ENCODE assay signal across 23 cellular contexts in the genomic region with DNA sequence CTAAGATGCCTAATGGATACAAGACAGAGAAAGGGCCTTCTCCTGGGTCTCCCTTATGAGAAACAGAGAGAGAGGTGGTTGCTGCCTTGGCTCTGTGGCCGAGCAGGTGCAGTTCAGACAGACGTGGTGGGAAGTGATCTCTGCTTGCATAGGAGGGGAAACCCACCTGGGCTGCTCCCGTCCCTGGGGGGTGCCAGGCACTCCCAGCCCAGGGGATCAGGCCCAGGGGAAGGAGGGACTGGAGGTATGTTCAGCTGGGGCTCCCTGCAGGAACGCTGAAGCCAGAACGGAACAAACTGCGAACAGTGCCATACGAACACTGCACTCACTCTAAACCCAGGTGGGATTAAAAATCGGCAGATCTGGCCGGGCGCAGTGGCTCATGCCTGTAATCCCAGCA. TPM values are rescaled to one million over a fixed set of nuclear protein-coding genes. Genes with fewer than 3 reads are reported as not detected.
DNase-seq lines count a peak whose midpoint lies in the region; ATAC-seq, FAIRE-seq and TF ChIP-seq lines count a peak whose summit lies in the region.
"Had no signal": no experiment of that assay in that cellular context is flagged by ENCODE, and none has a peak within 500 bp of the region (broad histone marks: within the 10 kb centered on the region; RNA-seq: fewer than 3 reads in every experiment).

No MANE protein-coding gene starts in this region.

- H4K20me1 ChIP-seq in IMR-90 (ENCODE audit: insufficient read depth, low read length), result no peaks in the 10 kb centered on the region
- H4K20me1 ChIP-seq in H1 (replicated peaks in 1 of 2; ENCODE audit: control insufficient read depth in 1 of 2, insufficient read depth in 2 of 2, low read length in 2 of 2), result no peaks in the 10 kb centered on the region
- H4K20me1 ChIP-seq: BLaER1 treated with 17β-estradiol and CSF1 and Interleukin-3, amounts not matched to agents 10 nM and 100 nM had no signal

- CTCF ChIA-PET in IMR-90 (lab: Yijun Ruan, JAX), result no interaction called here
- CTCF ChIA-PET in H1 (lab: Charles Lee; ENCODE audit: partially characterized antibody), result no interaction called here

- FAIRE-seq in H1 (lab: Jason Lieb, UNC), result no peak
- FAIRE-seq: A549, D721Med, GM12878, GM18507 had no signal

- intact Hi-C loops in IMR-90 (cut with micrococcal nuclease), result no loop called here

- no peaks in the 10 kb centered on the region for H3K36me3 ChIP-seq in IMR-90 (ENCODE audit: control insufficient read depth, insufficient read depth, low read length)
- no peaks in the 10 kb centered on the region for H3K36me3 ChIP-seq in H1 (ENCODE audit: control insufficient read depth in 2 of 4, insufficient read depth in 4 of 4, low read length in 3 of 4)
- H3K36me3 ChIP-seq in trophoblast cell (ENCODE audit: control insufficient read depth in 1 of 2, insufficient read depth in 2 of 2, low read length in 2 of 2), result no peaks in the 10 kb centered on the region
- H3K36me3 ChIP-seq: BE2C; BLaER1 treated with 17β-estradiol and CSF1 and Interleukin-3, amounts not matched to agents 10 nM and 100 nM had no signal

- H3K79me2 ChIP-seq in H1 (ENCODE audit: control insufficient read depth in 1 of 2, insufficient read depth in 2 of 2, low read length in 2 of 2) (no peaks in the 10 kb centered on the region), trophoblast cell (ENCODE audit: control insufficient read depth, insufficient read depth, low read length, poor library complexity) (no peaks in the 10 kb centered on the region)

- 0% methylated on average over 1 of the region's 10 CpGs; no CpG with 5 or more reads in 1 of the 2 experiments for WGBS in IMR-90 (ENCODE audit: extremely low coverage in 2 of 2, insufficient read length in 1 of 2), 2 experiments
- 92% methylated on average over 10 of the region's 10 CpGs; no CpG with 5 or more reads in 1 of the 2 experiments for WGBS in H1 (ENCODE audit: extremely low coverage in 1 of 2, insufficient coverage in 1 of 2, insufficient read length in 1 of 2, insufficient replicate concordance in 2 of 2, low coverage in 1 of 2, low lambda C conversion rate in 2 of 2, missing lambda C conversion rate in 1 of 2), 2 experiments
- WGBS in trophoblast cell (ENCODE audit: extremely low coverage, insufficient coverage, insufficient read length), result no CpG with 5 or more reads among the region's 10 CpGs

- TF ChIP-seq CTCF in GM13976 (IDR thresholded peaks at IDR 0.05; ENCODE audit: borderline replicate concordance, control extremely low read depth, extremely low read depth, insufficient read depth, missing control alignments) (no peak), IMR-90 (conservative IDR thresholded peaks at IDR 0.05; ENCODE audit: low read depth, low read length) (no peak), H1 (IDR thresholded peaks at IDR 0.05; ENCODE audit: control extremely low read depth in 1 of 3, insufficient read depth in 1 of 3, low read depth in 1 of 3, low read length in 3 of 3) (no peak)

- H4K12ac ChIP-seq in trophoblast cell (ENCODE audit: low read depth, low read length), result no peak overlapping the region

- in situ Hi-C loops in GM13976 (cut with MboI; ENCODE audit: low sequenced_read_pairs, unreplicated experiment), result no loop called here
- in situ Hi-C loops in IMR-90 (cut with MboI; ENCODE audit: low sequenced_read_pairs), result no loop called here

- no peak overlapping the region for H2BK15ac ChIP-seq in IMR-90 (ENCODE audit: low read depth, low read length)
- no peak overlapping the region for H2BK15ac ChIP-seq in H1 (ENCODE audit: low read length)

- H3K9ac ChIP-seq in IMR-90 (ENCODE audit: low read depth, low read length) (no peak overlapping the region), H1 (replicated peaks in 1 of 4; ENCODE audit: extremely low read depth in 1 of 4, low read depth in 3 of 4, low read length in 3 of 4) (no peak overlapping the region), trophoblast cell (ENCODE audit: low read length) (no peak overlapping the region)
- H3K9ac ChIP-seq: BLaER1 treated with 17β-estradiol and CSF1 and Interleukin-3, amounts not matched to agents 10 nM and 100 nM had no signal

- H2AK9ac ChIP-seq in IMR-90 (replicated peaks; ENCODE audit: low read depth, low read length, poor library complexity), result peak overlapping the region; percentile 72

- H3K18ac ChIP-seq in IMR-90 (ENCODE audit: low read depth, low read length), result no peak overlapping the region
- no peak overlapping the region for H3K18ac ChIP-seq in H1 (ENCODE audit: extremely low read depth, low read length)
- H3K18ac ChIP-seq in trophoblast cell (ENCODE audit: low read length), result no peak overlapping the region

- H3K4me1 ChIP-seq in IMR-90 (ENCODE audit: control insufficient read depth, insufficient read depth, low read length) (no peaks in the 10 kb centered on the region), H1 (replicated peaks in 1 of 4; ENCODE audit: control insufficient read depth in 3 of 4, insufficient read depth in 4 of 4, low read length in 3 of 4) (peaks cover 0 to 2% (median 0%) of the 10 kb centered on the region in 4 experiments; a peak in 1 of 7 replicates), trophoblast cell (ENCODE audit: control insufficient read depth in 1 of 2, insufficient read depth in 2 of 2, low read length in 2 of 2) (peaks cover 9 to 16% of the 10 kb centered on the region in 2 experiments)
- H3K4me1 ChIP-seq: A549; BE2C; BLaER1 treated with 17β-estradiol and CSF1 and Interleukin-3, amounts not matched to agents 10 nM and 100 nM had no signal

- TF ChIP-seq EP300 in H1 (IDR thresholded peaks at IDR 0.05; ENCODE audit: borderline replicate concordance in 1 of 2, low read depth in 2 of 2, low read length in 2 of 2), result no peak

- no peak overlapping the region for H2BK20ac ChIP-seq in IMR-90 (ENCODE audit: low read depth, low read length)
- no peak overlapping the region for H2BK20ac ChIP-seq in H1 (ENCODE audit: low read length)

- no peak overlapping the region for H3K4ac ChIP-seq in IMR-90 (ENCODE audit: low read depth, low read length)
- H3K4ac ChIP-seq in H1 (replicated peaks; ENCODE audit: insufficient read length, low read depth, low read length), result no peak overlapping the region
- no peak overlapping the region for H3K4ac ChIP-seq in trophoblast cell (ENCODE audit: low read depth, low read length)

- H2AK5ac ChIP-seq in IMR-90 (ENCODE audit: low read depth, low read length) (no peak overlapping the region), H1 (ENCODE audit: low read depth, low read length) (no peak overlapping the region), trophoblast cell (ENCODE audit: low read length) (peak overlapping the region; percentile 56)

- no peak overlapping the region for H4K5ac ChIP-seq in IMR-90 (ENCODE audit: low read depth, low read length)
- H4K5ac ChIP-seq in H1 (ENCODE audit: insufficient read length, low read depth, low read length), result no peak overlapping the region

- no peaks in the 10 kb centered on the region for H3K23me2 ChIP-seq in H1 (ENCODE audit: low read depth, low read length)

- H3K14ac ChIP-seq in IMR-90 (replicated peaks; ENCODE audit: low read depth, low read length), result no peak overlapping the region
- no peak overlapping the region for H3K14ac ChIP-seq in H1 (ENCODE audit: insufficient read length)
- no peak overlapping the region for H3K14ac ChIP-seq in trophoblast cell (ENCODE audit: low read length)

- no peak overlapping the region for H3K27ac ChIP-seq in IMR-90 (ENCODE audit: insufficient read depth, low read length)
- no peak overlapping the region for H3K27ac ChIP-seq in H1 (ENCODE audit: low read depth, low read length)
- H3K27ac ChIP-seq in trophoblast cell (ENCODE audit: low read depth, low read length), result no peak overlapping the region
- H3K27ac ChIP-seq: A549; BLaER1 treated with 17β-estradiol and CSF1 and Interleukin-3, amounts not matched to agents 10 nM and 100 nM had no signal

- TF ChIP-seq RAD21 in IMR-90 (IDR thresholded peaks at IDR 0.05; ENCODE audit: low read length), result no peak
- no peak for TF ChIP-seq RAD21 in H1 (IDR thresholded peaks at IDR 0.05 in 1 of 2, conservative IDR thresholded peaks at IDR 0.05 in 1 of 2; ENCODE audit: low read depth in 2 of 2, low read length in 2 of 2)

- no peak overlapping the region for H3K4me3 ChIP-seq in IMR-90 (ENCODE audit: insufficient read depth, low read depth, low read length)
- H3K4me3 ChIP-seq in H1 (ENCODE audit: extremely low read depth in 1 of 4, insufficient read depth in 2 of 4, low read depth in 3 of 4, low read length in 4 of 4), result no peak overlapping the region
- no peak overlapping the region for H3K4me3 ChIP-seq in trophoblast cell (ENCODE audit: low read depth, low read length)
- H3K4me3 ChIP-seq: A549; BLaER1 treated with 17β-estradiol and CSF1 and Interleukin-3, amounts not matched to agents 10 nM and 100 nM; GM12878 had no signal

- H3K27me3 ChIP-seq in IMR-90 (ENCODE audit: control insufficient read depth, insufficient read depth, low read length), result peaks cover 4% of the 10 kb centered on the region
- H3K27me3 ChIP-seq in H1 (replicated peaks in 1 of 4; ENCODE audit: control insufficient read depth in 3 of 4, extremely low read depth in 1 of 4, insufficient read depth in 3 of 4, low read length in 3 of 4), result 0 out of 7 replicates have a peak, but pooled peaks cover 0 to 2% (median 0%) of the 10 kb centered on the region in 4 experiments
- H3K27me3 ChIP-seq in trophoblast cell (ENCODE audit: insufficient read depth, low read length), result no peaks in the 10 kb centered on the region
- H3K27me3 ChIP-seq: BLaER1 treated with 17β-estradiol and CSF1 and Interleukin-3, amounts not matched to agents 10 nM and 100 nM had no signal

- H4K8ac ChIP-seq in IMR-90 (ENCODE audit: low read depth in 2 of 2, low read length in 2 of 2) (no peak overlapping the region), H1 (ENCODE audit: extremely low read depth, insufficient read depth, low read length) (peak overlapping the region; percentile 59; the same call in 1 of the 2 replicates), trophoblast cell (ENCODE audit: low read depth, low read length) (no peak overlapping the region)

- H3K79me1 ChIP-seq in IMR-90 (ENCODE audit: low read depth in 1 of 2, low read length in 2 of 2) (no peaks in the 10 kb centered on the region), H1 (ENCODE audit: low read depth, low read length) (no peaks in the 10 kb centered on the region), trophoblast cell (ENCODE audit: low read length) (peaks cover 10% of the 10 kb centered on the region)

- H3K56ac ChIP-seq in IMR-90 (ENCODE audit: extremely low read depth, insufficient read depth, low read length), result no peak overlapping the region
- H3K56ac ChIP-seq in H1 (replicated peaks; ENCODE audit: insufficient read length, low read depth, low read length), result no peak overlapping the region

- no TSS peak for BruUV-seq in IMR-90 (replicated peaks; lab: Mats Ljungman, UMichigan)

- no peaks in the 10 kb centered on the region for H3K9me3 ChIP-seq in IMR-90 (ENCODE audit: control insufficient read depth, insufficient read depth, low read length)
- no peaks in the 10 kb centered on the region for H3K9me3 ChIP-seq in H1 (ENCODE audit: insufficient read depth in 2 of 2, low read depth in 1 of 2, low read length in 1 of 2)
- no peaks in the 10 kb centered on the region for H3K9me3 ChIP-seq in trophoblast cell (ENCODE audit: insufficient read depth, low read depth, low read length)
- H3K9me3 ChIP-seq: A549, BE2C had no signal

- H2AFZ ChIP-seq in IMR-90 (replicated peaks; ENCODE audit: low read length, poor library complexity) (no peak overlapping the region), H1 (ENCODE audit: low read length) (peak overlapping the region; percentile 66; the same call in 1 of the 2 replicates), trophoblast cell (ENCODE audit: insufficient read depth, low read length, poor library complexity) (no peak overlapping the region)

- no peak for TF ChIP-seq POLR2A in IMR-90 (IDR thresholded peaks at IDR 0.05; ENCODE audit: low read depth, low read length)
- TF ChIP-seq POLR2A in H1 (IDR thresholded peaks at IDR 0.05; ENCODE audit: control extremely low read depth in 1 of 2, low read depth in 2 of 2, low read length in 2 of 2), result no peak

- DNase-seq in GM13976 (ENCODE audit: low spot score) (peak; percentile 3), IMR-90 (no peak), H1 (ENCODE audit: low read depth in 1 of 2, low spot score in 2 of 2) (peak in 1 of 2 experiments; percentile 44), trophoblast cell (no peak), NCI-H128 (lab: John Stamatoyannopoulos, UW; ENCODE audit: unreplicated experiment) (no peak), glomerular visceral epithelial cell (ENCODE audit: extremely low spot score) (no peak)
- DNase-seq: 8988T; ACHN; AML-193; BE2C; CD4-positive, alpha-beta T cell; CD8-positive, alpha-beta memory T cell; DMS 273 treated with DMSO at 0.1 percent for 48 hours; DMS79; EL; GDM1 had no signal

- H3K9me1 ChIP-seq in IMR-90 (ENCODE audit: insufficient read depth, low read length), result no peaks in the 10 kb centered on the region

- H4K91ac ChIP-seq in IMR-90 (ENCODE audit: insufficient read depth, low read depth, low read length) (no peak overlapping the region), H1 (replicated peaks; ENCODE audit: insufficient read length, low read length) (no peak overlapping the region), trophoblast cell (ENCODE audit: low read depth, low read length) (peak overlapping the region; percentile 67)

- no peak overlapping the region for H2BK12ac ChIP-seq in H1 (ENCODE audit: low read depth, low read length)
- H2BK12ac ChIP-seq in trophoblast cell (ENCODE audit: low read length), result peak overlapping the region; percentile 47

- ATAC-seq in IMR-90 (ENCODE audit: low read depth) (no peak), HG02678 (IDR thresholded peaks at IDR 0.05; ENCODE audit: unreplicated experiment) (no peak)
- ATAC-seq: GM12878 had no signal

- no peak overlapping the region for H2BK120ac ChIP-seq in IMR-90 (ENCODE audit: low read depth, low read length)
- no peak overlapping the region for H2BK120ac ChIP-seq in H1 (replicated peaks; ENCODE audit: low read depth, low read length)
- H2BK120ac ChIP-seq in trophoblast cell (ENCODE audit: insufficient read depth, low read length, poor library complexity), result peak overlapping the region; percentile 61

- H3K4me2 ChIP-seq in IMR-90 (ENCODE audit: low read depth, low read length), result no peak overlapping the region
- H3K4me2 ChIP-seq in H1 (ENCODE audit: insufficient read depth in 1 of 2, low read depth in 2 of 2, low read length in 2 of 2), result no peak overlapping the region
- H3K4me2 ChIP-seq in trophoblast cell (ENCODE audit: low read length), result no peak overlapping the region
- H3K4me2 ChIP-seq: A549; BLaER1 treated with 17β-estradiol and CSF1 and Interleukin-3, amounts not matched to agents 10 nM and 100 nM had no signal

- dilution Hi-C loops in IMR-90 (cut with HindIII; ENCODE audit: low sequenced_read_pairs, unreplicated experiment), result no loop called here

- H2BK5ac ChIP-seq in IMR-90 (ENCODE audit: low read depth, low read length, poor library complexity, severe bottlenecking) (no peak overlapping the region), H1 (ENCODE audit: low read depth, low read length) (no peak overlapping the region), trophoblast cell (ENCODE audit: low read depth, low read length, poor library complexity) (peak overlapping the region; percentile 52)

- POLR2A ChIA-PET in IMR-90 (lab: Charles Lee; ENCODE audit: unreplicated experiment) (no interaction called here), H1 (lab: Charles Lee; ENCODE audit: partially characterized antibody) (interaction anchor here (0.8 kb wide), 1 partner anchor 39 kb away, joined by 3 read pairs; no protein-coding TSS in a partner anchor)

- H3K23ac ChIP-seq in IMR-90 (ENCODE audit: low read depth, low read length) (no peak overlapping the region), H1 (ENCODE audit: insufficient read length) (no peak overlapping the region), trophoblast cell (ENCODE audit: low read length) (no peak overlapping the region)

RNA-seq across cellular contexts. Expression of a gene that starts 35.7 kb away (rescaled TPM):
- total RNA-seq in IMR-90 (2012; rRNA removed), result not detected in 2 replicates
- polyA plus RNA-seq in IMR-90 (2012; rRNA removed) (not detected in 2 replicates), H1 (2011; rRNA removed) (11.0 and 15.1 TPM in 2 replicates)
- polyA plus RNA-seq in IMR-90 (2012; cell fraction: cytosol; rRNA removed), result not detected in 2 replicates
- not detected in 2 replicates for polyA plus RNA-seq in IMR-90 (2012; cell fraction: nucleus; rRNA removed; ENCODE audit: low replicate concordance)
- total RNA-seq in H1 (2021; fragmentation: NEBNext Ultra II Directional; extraction: Animal tissue kit (Norgen Biotek cat#: 25700)), result 11.4 TPM in 2 replicates
- 12.3 TPM for polyA plus RNA-seq in H1 (2011; cell fraction: cytosol; rRNA removed)
- polyA plus RNA-seq in H1 (2011; cell fraction: nucleus; rRNA removed), result 18.8 TPM
- 10.3 to 14.9 TPM (median 13.8 TPM) in 4 replicates for polyA plus RNA-seq in H1 (2012, experiment 1 of 2)
- 12.0 TPM for polyA plus RNA-seq in H1 (2012, experiment 2 of 2)
- polyA plus RNA-seq in H1 (2013, experiment 1 of 2), result 7.0 TPM
- polyA plus RNA-seq in H1 (2013, experiment 2 of 2), result 6.3 TPM
- 5.6 and 11.5 TPM in 2 replicates for polyA minus RNA-seq in H1 (2011; rRNA and poly(A)+ RNA removed)
- 7.4 TPM for polyA minus RNA-seq in H1 (2011; cell fraction: cytosol; rRNA and poly(A)+ RNA removed)
- polyA minus RNA-seq in H1 (2011; cell fraction: nucleus; rRNA and poly(A)+ RNA removed), result 5.3 TPM
- polyA plus RNA-seq in trophoblast cell (2013), result 6.9 and 7.6 TPM in 2 replicates
- total RNA-seq: CD4-positive, alpha-beta T cell; CD8-positive, alpha-beta memory T cell; GM12878 had no signal
- polyA plus RNA-seq: A549; CD14-positive monocyte; CD8-positive, alpha-beta memory T cell; GM12878 had no signal

RNA-seq across cellular contexts. Expression of a gene that starts 44.3 kb away (rescaled TPM):
- total RNA-seq in IMR-90 (2012; rRNA removed), result 12.4 and 15.3 TPM in 2 replicates
- 5.9 and 6.7 TPM in 2 replicates for polyA plus RNA-seq in IMR-90 (2012; rRNA removed)
- polyA plus RNA-seq in IMR-90 (2012; cell fraction: cytosol; rRNA removed), result 2.2 and 4.3 TPM in 2 replicates
- 1.3 and 5.5 TPM in 2 replicates for polyA plus RNA-seq in IMR-90 (2012; cell fraction: nucleus; rRNA removed; ENCODE audit: low replicate concordance)
- 25.9 and 29.3 TPM in 2 replicates for total RNA-seq in H1 (2021; fragmentation: NEBNext Ultra II Directional; extraction: Animal tissue kit (Norgen Biotek cat#: 25700))
- polyA plus RNA-seq in H1 (2011; rRNA removed), result 12.1 and 17.3 TPM in 2 replicates
- 19.4 TPM for polyA plus RNA-seq in H1 (2011; cell fraction: cytosol; rRNA removed)
- 13.8 TPM for polyA plus RNA-seq in H1 (2011; cell fraction: nucleus; rRNA removed)
- polyA plus RNA-seq in H1 (2012, experiment 1 of 2), result 20.1 to 32.4 TPM (median 22.0 TPM) in 4 replicates
- polyA plus RNA-seq in H1 (2012, experiment 2 of 2), result 6.9 TPM
- 15.8 TPM for polyA plus RNA-seq in H1 (2013, experiment 1 of 2)
- polyA plus RNA-seq in H1 (2013, experiment 2 of 2), result 16.2 TPM
- polyA minus RNA-seq in H1 (2011; rRNA and poly(A)+ RNA removed), result 37.2 and 37.5 TPM in 2 replicates
- polyA minus RNA-seq in H1 (2011; cell fraction: cytosol; rRNA and poly(A)+ RNA removed), result 17.4 TPM
- 22.8 TPM for polyA minus RNA-seq in H1 (2011; cell fraction: nucleus; rRNA and poly(A)+ RNA removed)
- polyA plus RNA-seq in trophoblast cell (2013), result 16.9 and 17.9 TPM in 2 replicates

RNA-seq across cellular contexts. Expression of a gene that starts 44.3 kb away (rescaled TPM):
- 3.9 and 12.8 TPM in 2 replicates for total RNA-seq in IMR-90 (2012; rRNA removed)
- polyA plus RNA-seq in IMR-90 (2012; rRNA removed) (7.8 and 8.3 TPM in 2 replicates), H1 (2011; rRNA removed) (6.5 and 9.1 TPM in 2 replicates)
- polyA plus RNA-seq in IMR-90 (2012; cell fraction: cytosol; rRNA removed), result 2.1 and 5.4 TPM in 2 replicates
- polyA plus RNA-seq in IMR-90 (2012; cell fraction: nucleus; rRNA removed; ENCODE audit: low replicate concordance), result 0.63 and 3.7 TPM in 2 replicates
- 23.8 and 26.5 TPM in 2 replicates for total RNA-seq in H1 (2021; fragmentation: NEBNext Ultra II Directional; extraction: Animal tissue kit (Norgen Biotek cat#: 25700))
- polyA plus RNA-seq in H1 (2011; cell fraction: cytosol; rRNA removed), result 19.8 TPM
- polyA plus RNA-seq in H1 (2011; cell fraction: nucleus; rRNA removed), result 3.9 TPM
- 17.2 to 18.2 TPM (median 17.7 TPM) in 4 replicates for polyA plus RNA-seq in H1 (2012, experiment 1 of 2)
- 6.0 TPM for polyA plus RNA-seq in H1 (2012, experiment 2 of 2)
- 16.9 TPM for polyA plus RNA-seq in H1 (2013, experiment 1 of 2)
- polyA plus RNA-seq in H1 (2013, experiment 2 of 2), result 18.3 TPM
- 4.2 and 5.7 TPM in 2 replicates for polyA minus RNA-seq in H1 (2011; rRNA and poly(A)+ RNA removed)
- 5.2 TPM for polyA minus RNA-seq in H1 (2011; cell fraction: cytosol; rRNA and poly(A)+ RNA removed)
- polyA minus RNA-seq in H1 (2011; cell fraction: nucleus; rRNA and poly(A)+ RNA removed), result 6.8 TPM
- polyA plus RNA-seq in trophoblast cell (2013), result 12.2 and 12.9 TPM in 2 replicates

Comparison
In these comparisons a context has a peak if more than half of its experiments do, and no peak if none do; other contexts are left out.
1. RNA of a gene that starts 35.7 kb away (total RNA-seq): 11.4 TPM in H1; not detected in IMR-90; every median in the first group is over 10 times any median in the second.